Comparison of ENCODE assay signal across 23 cellular contexts in genomic region chr5:149376711-149377447, GRCh38. TPM values are rescaled to one million over a fixed set of nuclear protein-coding genes. Genes with fewer than 3 reads are reported as not detected.
A peak's percentile ranks its signal among the peaks of the same experiment; 100 is the strongest.
DNase-seq lines count a peak whose midpoint lies in the region; ATAC-seq, FAIRE-seq and TF ChIP-seq lines count a peak whose summit lies in the region.
"Had no signal": no experiment of that assay in that cellular context is flagged by ENCODE, and none has a peak within 500 bp of the region (broad histone marks: within the 10 kb centered on the region; RNA-seq: fewer than 3 reads in every experiment).

No MANE protein-coding gene starts in this region.

- H3K56ac ChIP-seq in H1 (replicated peaks; ENCODE audit: insufficient read length, low read depth, low read length) = no peak overlapping the region

- H3K9me3 ChIP-seq in H1 (ENCODE audit: insufficient read depth in 2 of 2, low read depth in 1 of 2, low read length in 1 of 2) (no peaks in the 10 kb centered on the region), mesenchymal stem cell (ENCODE audit: control insufficient read depth, low read length) (no peaks in the 10 kb centered on the region), sigmoid colon (no peaks in the 10 kb centered on the region)

- H2BK5ac ChIP-seq in H1 (ENCODE audit: low read depth, low read length) (no peak overlapping the region), mesenchymal stem cell (ENCODE audit: low read depth, low read length, poor library complexity, severe bottlenecking) (no peak overlapping the region)

- H2AK5ac ChIP-seq in H1 (ENCODE audit: low read depth, low read length) = no peak overlapping the region
- H2AK5ac ChIP-seq in mesenchymal stem cell (ENCODE audit: low read length, severe bottlenecking) = no peak overlapping the region

- no peak overlapping the region for H3K4ac ChIP-seq in H1 (replicated peaks; ENCODE audit: insufficient read length, low read depth, low read length)
- H3K4ac ChIP-seq in mesenchymal stem cell (ENCODE audit: low read depth in 1 of 2, low read length in 2 of 2) = peak overlapping the region in 1 of 2 experiments; percentile 30

- H3K4me1 ChIP-seq in H1 (replicated peaks in 1 of 4; ENCODE audit: control insufficient read depth in 3 of 4, insufficient read depth in 4 of 4, low read length in 3 of 4) (no peaks in the 10 kb centered on the region; a peak in 4 of 7 replicates), mesenchymal stem cell (ENCODE audit: control insufficient read depth, insufficient read depth, low read depth, low read length) (peaks cover 2% of the 10 kb centered on the region), sigmoid colon (peaks cover 0 to 52% (median 46%) of the 10 kb centered on the region in 4 donors)

- H4K20me1 ChIP-seq in H1 (replicated peaks in 1 of 2; ENCODE audit: control insufficient read depth in 1 of 2, insufficient read depth in 2 of 2, low read length in 2 of 2) = no peaks in the 10 kb centered on the region

- intact Hi-C loops in sigmoid colon (cut with DNase I) = no loop called here

- H3K14ac ChIP-seq in H1 (ENCODE audit: insufficient read length) = no peak overlapping the region
- no peak overlapping the region for H3K14ac ChIP-seq in mesenchymal stem cell (ENCODE audit: low read length in 2 of 2)

- H3K4me3 ChIP-seq in H1 (ENCODE audit: extremely low read depth in 1 of 4, insufficient read depth in 2 of 4, low read depth in 3 of 4, low read length in 4 of 4) (no peak overlapping the region), mesenchymal stem cell (ENCODE audit: insufficient read depth in 1 of 2, low read depth in 1 of 2, low read length in 2 of 2) (no peak overlapping the region), sigmoid colon (no peak overlapping the region)
- H3K4me3 ChIP-seq: GM12878 had no signal

- no peak for FAIRE-seq in H1 (lab: Jason Lieb, UNC)
- FAIRE-seq: GM12878, HTR-8/SVneo had no signal

- H3K23ac ChIP-seq in H1 (ENCODE audit: insufficient read length) (no peak overlapping the region), mesenchymal stem cell (ENCODE audit: low read length in 2 of 2) (no peak overlapping the region)

- no peaks in the 10 kb centered on the region for H3K36me3 Mint-ChIP-seq in WTC11

- DNase-seq in WTC11 (ENCODE audit: low spot score) (no peak), H1 (ENCODE audit: low read depth in 1 of 2, low spot score in 2 of 2) (no peak), mesenchymal stem cell (no peak), T1000 (lab: John Stamatoyannopoulos, UW) (no peak), NCI-H2107 treated with DMSO at 0.1 percent for 48 hours (lab: John Stamatoyannopoulos, UW; ENCODE audit: unreplicated experiment) (no peak), sigmoid colon (no peak), SIG-M5 (lab: John Stamatoyannopoulos, UW) (no peak)
- DNase-seq: CD8-positive, alpha-beta T cell; DMS 273 treated with DMSO at 0.1 percent for 48 hours; DMS79; EL; GDM1; MM.1S; NCI-H2029; NCI-H446 treated with DMSO at 0.1 percent for 48 hours; NCI-H526; RPMI8226; SHP77 had no signal

- H3K27me3 ChIP-seq in H1 (replicated peaks in 1 of 4; ENCODE audit: control insufficient read depth in 3 of 4, extremely low read depth in 1 of 4, insufficient read depth in 3 of 4, low read length in 3 of 4) (no peaks in the 10 kb centered on the region), mesenchymal stem cell (ENCODE audit: control insufficient read depth in 1 of 2, insufficient read depth in 1 of 2, low read length in 2 of 2) (peaks cover 2 to 22% of the 10 kb centered on the region in 2 experiments), sigmoid colon (no peaks in the 10 kb centered on the region)

- H2BK20ac ChIP-seq in H1 (ENCODE audit: low read length) = no peak overlapping the region

- H3K36me3 ChIP-seq in H1 (ENCODE audit: control insufficient read depth in 2 of 4, insufficient read depth in 4 of 4, low read length in 3 of 4) = no peaks in the 10 kb centered on the region
- no peaks in the 10 kb centered on the region for H3K36me3 ChIP-seq in mesenchymal stem cell (ENCODE audit: control insufficient read depth in 1 of 2, insufficient read depth in 2 of 2, low read depth in 1 of 2, low read length in 2 of 2)
- no peaks in the 10 kb centered on the region for H3K36me3 ChIP-seq in sigmoid colon

- TF ChIP-seq EP300 in H1 (IDR thresholded peaks at IDR 0.05; ENCODE audit: borderline replicate concordance in 1 of 2, low read depth in 2 of 2, low read length in 2 of 2) (no peak), sigmoid colon (IDR thresholded peaks at IDR 0.05) (no peak)

- no peaks in the 10 kb centered on the region for H3K23me2 ChIP-seq in H1 (ENCODE audit: low read depth, low read length)

- H3K27ac ChIP-seq in H1 (ENCODE audit: low read depth, low read length) = no peak overlapping the region
- H3K27ac ChIP-seq in mesenchymal stem cell (ENCODE audit: low read length, poor library complexity, severe bottlenecking) = no peak overlapping the region
- H3K27ac ChIP-seq in sigmoid colon = peak overlapping the region in 1 of 4 donors; percentile 99
- H3K27ac ChIP-seq: C4-2B, KMS-11 had no signal

- CTCF ChIA-PET in WTC11 (lab: Charles Lee) = interaction anchor here (1.1 to 2.7 kb wide), 5 partner anchors 9 to 84 kb away, joined by 3 to 17 read pairs (median 4); no protein-coding TSS in a partner anchor
- CTCF ChIA-PET in H1 (lab: Charles Lee; ENCODE audit: partially characterized antibody) = interaction anchor here (0.6 to 46.1 kb wide), 8 partner anchors 7 to 194 kb away, joined by 3 to 1310 read pairs (median 5); partner anchors contain the start of gene IL17B

- no peaks in the 10 kb centered on the region for H3K27me3 Mint-ChIP-seq in WTC11 (ENCODE audit: low read depth)

- H2BK12ac ChIP-seq in H1 (ENCODE audit: low read depth, low read length) (no peak overlapping the region), mesenchymal stem cell (ENCODE audit: low read length in 2 of 2) (peak overlapping the region; percentile 8 to 69)

- no peak overlapping the region for H3K4me2 ChIP-seq in H1 (ENCODE audit: insufficient read depth in 1 of 2, low read depth in 2 of 2, low read length in 2 of 2)
- no peak overlapping the region for H3K4me2 ChIP-seq in mesenchymal stem cell (ENCODE audit: low read length, poor library complexity, severe bottlenecking)
- H3K4me2 ChIP-seq: KMS-11 had no signal

- H3K79me1 ChIP-seq in H1 (ENCODE audit: low read depth, low read length) (no peaks in the 10 kb centered on the region), mesenchymal stem cell (replicated peaks; ENCODE audit: low read length, poor library complexity, severe bottlenecking) (no peaks in the 10 kb centered on the region)

- peaks cover 5% of the 10 kb centered on the region for H3K4me1 Mint-ChIP-seq in WTC11

- no peak overlapping the region for H4K5ac ChIP-seq in H1 (ENCODE audit: insufficient read length, low read depth, low read length)

- H3K9ac ChIP-seq in H1 (replicated peaks in 1 of 4; ENCODE audit: extremely low read depth in 1 of 4, low read depth in 3 of 4, low read length in 3 of 4) (no peak overlapping the region), mesenchymal stem cell (ENCODE audit: low read length) (no peak overlapping the region)
- H3K9ac ChIP-seq: KMS-11 had no signal

- H4K8ac ChIP-seq in H1 (ENCODE audit: extremely low read depth, insufficient read depth, low read length) (peak overlapping the region; percentile 3; the same call in 1 of the 2 replicates), mesenchymal stem cell (ENCODE audit: low read length) (no peak overlapping the region)

- no peak overlapping the region for H3K18ac ChIP-seq in H1 (ENCODE audit: extremely low read depth, low read length)
- no peak overlapping the region for H3K18ac ChIP-seq in mesenchymal stem cell (ENCODE audit: low read depth in 1 of 2, low read length in 2 of 2)

- ATAC-seq in WTC11 = no peak
- ATAC-seq: CD8-positive, alpha-beta T cell; GM12878 had no signal

- POLR2A ChIA-PET in WTC11 (lab: Charles Lee) = no interaction called here
- POLR2A ChIA-PET in H1 (lab: Charles Lee; ENCODE audit: partially characterized antibody) = interaction anchor here (1.0 to 1.4 kb wide), 2 partner anchors 9 to 10 kb away, joined by 4 to 6 read pairs; no protein-coding TSS in a partner anchor

- H2BK15ac ChIP-seq in H1 (ENCODE audit: low read length) = no peak overlapping the region
- H2BK15ac ChIP-seq in mesenchymal stem cell (ENCODE audit: low read depth, poor library complexity, severe bottlenecking) = peak overlapping the region; percentile 73

- H2AFZ ChIP-seq in H1 (ENCODE audit: low read length) (no peak overlapping the region), mesenchymal stem cell (ENCODE audit: low read depth, low read length) (no peak overlapping the region)

- H2BK120ac ChIP-seq in H1 (replicated peaks; ENCODE audit: low read depth, low read length) = no peak overlapping the region
- H2BK120ac ChIP-seq in mesenchymal stem cell (ENCODE audit: low read depth, low read length) = no peak overlapping the region

- H3K27ac Mint-ChIP-seq in WTC11 = peak overlapping the region; percentile 5; the same call in 1 of the 2 replicates
- H3K27ac Mint-ChIP-seq: CD8-positive, alpha-beta T cell had no signal

- TF ChIP-seq POLR2A in H1 (IDR thresholded peaks at IDR 0.05; ENCODE audit: control extremely low read depth in 1 of 2, low read depth in 2 of 2, low read length in 2 of 2) (no peak), sigmoid colon (IDR thresholded peaks at IDR 0.05) (no peak)

- H3K79me2 ChIP-seq in H1 (ENCODE audit: control insufficient read depth in 1 of 2, insufficient read depth in 2 of 2, low read length in 2 of 2) = no peaks in the 10 kb centered on the region

- H3K9me3 Mint-ChIP-seq in WTC11 = 0 out of 2 replicates have a peak, but pooled peaks cover 4% of the 10 kb centered on the region
- H3K9me3 Mint-ChIP-seq: CD8-positive, alpha-beta T cell had no signal

- 90% methylated on average over 7 of the region's 7 CpGs; no CpG with 5 or more reads in 1 of the 2 experiments for WGBS in H1 (ENCODE audit: extremely low coverage in 1 of 2, insufficient coverage in 1 of 2, insufficient read length in 1 of 2, insufficient replicate concordance in 2 of 2, low coverage in 1 of 2, low lambda C conversion rate in 2 of 2, missing lambda C conversion rate in 1 of 2), 2 experiments
- WGBS in mesenchymal stem cell = 91% methylated on average over 6 of the region's 7 CpGs
- 93 to 94% methylated on average over 7 of the region's 7 CpGs for WGBS in sigmoid colon, 2 donors

- no peak overlapping the region for H3K4me3 Mint-ChIP-seq in WTC11
- H3K4me3 Mint-ChIP-seq: CD8-positive, alpha-beta T cell had no signal

- no peak for TF ChIP-seq RAD21 in H1 (IDR thresholded peaks at IDR 0.05 in 1 of 2, conservative IDR thresholded peaks at IDR 0.05 in 1 of 2; ENCODE audit: low read depth in 2 of 2, low read length in 2 of 2)

- H4K91ac ChIP-seq in H1 (replicated peaks; ENCODE audit: insufficient read length, low read length) (no peak overlapping the region), mesenchymal stem cell (ENCODE audit: low read length) (peak overlapping the region; percentile 58)

- no peak for TF ChIP-seq CTCF in WTC11 (IDR thresholded peaks at IDR 0.05)
- TF ChIP-seq CTCF in H1 (IDR thresholded peaks at IDR 0.05; ENCODE audit: control extremely low read depth in 1 of 3, insufficient read depth in 1 of 3, low read depth in 1 of 3, low read length in 3 of 3) = no peak
- no peak for TF ChIP-seq CTCF in sigmoid colon (IDR thresholded peaks at IDR 0.05)

RNA-seq across cellular contexts. Expression of gene IL17B, which starts 2.2 kb away (rescaled TPM):
- total RNA-seq in WTC11 (2021) (not detected in 3 replicates), sigmoid colon (1 to 10 TPM; 3.0 to 9.6 (median 5.6) TPM)
- total RNA-seq in H1 (2021; fragmentation: NEBNext Ultra II Directional; extraction: Animal tissue kit (Norgen Biotek cat#: 25700)) = not detected in 2 replicates
- polyA plus RNA-seq in H1 (2011; rRNA removed) (0.18 TPM in 1 of 2 replicates, not detected in the other), sigmoid colon (under 1 TPM in 1 of 3 donors, not detected in 2; 0.82 TPM)
- polyA plus RNA-seq in H1 (2011; cell fraction: cytosol; rRNA removed) = not detected
- polyA plus RNA-seq in H1 (2011; cell fraction: nucleus; rRNA removed) = not detected
- polyA plus RNA-seq in H1 (2012, experiment 1 of 2) = not detected in 4 replicates
- not detected for polyA plus RNA-seq in H1 (2012, experiment 2 of 2)
- polyA plus RNA-seq in H1 (2013, experiment 1 of 2) = not detected
- polyA plus RNA-seq in H1 (2013, experiment 2 of 2) = not detected
- polyA minus RNA-seq in H1 (2011; rRNA and poly(A)+ RNA removed) = not detected in 2 replicates
- polyA minus RNA-seq in H1 (2011; cell fraction: cytosol; rRNA and poly(A)+ RNA removed) = not detected
- polyA minus RNA-seq in H1 (2011; cell fraction: nucleus; rRNA and poly(A)+ RNA removed) = not detected
- 6.6 TPM for polyA plus RNA-seq in mesenchymal stem cell (2013, experiment 1 of 2)
- 6.3 TPM for polyA plus RNA-seq in mesenchymal stem cell (2013, experiment 2 of 2)
- total RNA-seq: A673; CD8-positive, alpha-beta T cell; GM12878 had no signal
- polyA plus RNA-seq: GM12878 had no signal

RNA-seq across cellular contexts. Expression of gene PCYOX1L, which starts 19.0 kb away (rescaled TPM):
- total RNA-seq in WTC11 (2021) = 8.1 to 19.2 TPM (median 17.2 TPM) in 3 replicates
- 6.8 and 7.9 TPM in 2 replicates for total RNA-seq in H1 (2021; fragmentation: NEBNext Ultra II Directional; extraction: Animal tissue kit (Norgen Biotek cat#: 25700))
- 17.2 and 19.0 TPM in 2 replicates for polyA plus RNA-seq in H1 (2011; rRNA removed)
- 14.6 TPM for polyA plus RNA-seq in H1 (2011; cell fraction: cytosol; rRNA removed)
- 26.8 TPM for polyA plus RNA-seq in H1 (2011; cell fraction: nucleus; rRNA removed)
- 8.6 to 13.2 TPM (median 10.8 TPM) in 4 replicates for polyA plus RNA-seq in H1 (2012, experiment 1 of 2)
- 5.0 TPM for polyA plus RNA-seq in H1 (2012, experiment 2 of 2)
- 15.8 TPM for polyA plus RNA-seq in H1 (2013, experiment 1 of 2)
- 16.5 TPM for polyA plus RNA-seq in H1 (2013, experiment 2 of 2)
- polyA minus RNA-seq in H1 (2011; rRNA and poly(A)+ RNA removed) = 13.5 and 14.2 TPM in 2 replicates
- 6.1 TPM for polyA minus RNA-seq in H1 (2011; cell fraction: cytosol; rRNA and poly(A)+ RNA removed)
- polyA minus RNA-seq in H1 (2011; cell fraction: nucleus; rRNA and poly(A)+ RNA removed) = 10.8 TPM
- polyA plus RNA-seq in mesenchymal stem cell (2013, experiment 1 of 2) = 13.0 TPM
- polyA plus RNA-seq in mesenchymal stem cell (2013, experiment 2 of 2) = 13.3 TPM
- 1 to 10 TPM; 2.5 to 3.9 (median 3.5) TPM for total RNA-seq in sigmoid colon
- polyA plus RNA-seq in sigmoid colon = 1 to 10 TPM in 2 of 3 donors, under 1 TPM in 1; 0.69 to 7.4 (median 1.2) TPM

RNA-seq across cellular contexts. Expression of gene GRPEL2, which starts 31.6 kb away (rescaled TPM):
- total RNA-seq in WTC11 (2021) = 35.3 to 48.6 TPM (median 35.5 TPM) in 3 replicates
- total RNA-seq in H1 (2021; fragmentation: NEBNext Ultra II Directional; extraction: Animal tissue kit (Norgen Biotek cat#: 25700)) = 48.9 and 52.2 TPM in 2 replicates
- 7.4 and 11.2 TPM in 2 replicates for polyA plus RNA-seq in H1 (2011; rRNA removed)
- 17.1 TPM for polyA plus RNA-seq in H1 (2011; cell fraction: cytosol; rRNA removed)
- 12.6 TPM for polyA plus RNA-seq in H1 (2011; cell fraction: nucleus; rRNA removed)
- 13.5 to 18.1 TPM (median 15.5 TPM) in 4 replicates for polyA plus RNA-seq in H1 (2012, experiment 1 of 2)
- 1.7 TPM for polyA plus RNA-seq in H1 (2012, experiment 2 of 2)
- polyA plus RNA-seq in H1 (2013, experiment 1 of 2) = 19.6 TPM
- polyA plus RNA-seq in H1 (2013, experiment 2 of 2) = 19.1 TPM
- polyA minus RNA-seq in H1 (2011; rRNA and poly(A)+ RNA removed) = 38.9 and 44.5 TPM in 2 replicates
- polyA minus RNA-seq in H1 (2011; cell fraction: cytosol; rRNA and poly(A)+ RNA removed) = 52.5 TPM
- 48.6 TPM for polyA minus RNA-seq in H1 (2011; cell fraction: nucleus; rRNA and poly(A)+ RNA removed)
- polyA plus RNA-seq in mesenchymal stem cell (2013, experiment 1 of 2) = 9.4 TPM
- 9.1 TPM for polyA plus RNA-seq in mesenchymal stem cell (2013, experiment 2 of 2)
- 10 to 100 TPM in 3 of 4 donors, 1 to 10 TPM in 1; 8.8 to 16.3 (median 12.9) TPM for total RNA-seq in sigmoid colon
- 1 to 10 TPM; 2.5 to 8.7 (median 4.2) TPM for polyA plus RNA-seq in sigmoid colon
